9 cellular contexts compared by ENCODE assay signal in the genomic region with DNA sequence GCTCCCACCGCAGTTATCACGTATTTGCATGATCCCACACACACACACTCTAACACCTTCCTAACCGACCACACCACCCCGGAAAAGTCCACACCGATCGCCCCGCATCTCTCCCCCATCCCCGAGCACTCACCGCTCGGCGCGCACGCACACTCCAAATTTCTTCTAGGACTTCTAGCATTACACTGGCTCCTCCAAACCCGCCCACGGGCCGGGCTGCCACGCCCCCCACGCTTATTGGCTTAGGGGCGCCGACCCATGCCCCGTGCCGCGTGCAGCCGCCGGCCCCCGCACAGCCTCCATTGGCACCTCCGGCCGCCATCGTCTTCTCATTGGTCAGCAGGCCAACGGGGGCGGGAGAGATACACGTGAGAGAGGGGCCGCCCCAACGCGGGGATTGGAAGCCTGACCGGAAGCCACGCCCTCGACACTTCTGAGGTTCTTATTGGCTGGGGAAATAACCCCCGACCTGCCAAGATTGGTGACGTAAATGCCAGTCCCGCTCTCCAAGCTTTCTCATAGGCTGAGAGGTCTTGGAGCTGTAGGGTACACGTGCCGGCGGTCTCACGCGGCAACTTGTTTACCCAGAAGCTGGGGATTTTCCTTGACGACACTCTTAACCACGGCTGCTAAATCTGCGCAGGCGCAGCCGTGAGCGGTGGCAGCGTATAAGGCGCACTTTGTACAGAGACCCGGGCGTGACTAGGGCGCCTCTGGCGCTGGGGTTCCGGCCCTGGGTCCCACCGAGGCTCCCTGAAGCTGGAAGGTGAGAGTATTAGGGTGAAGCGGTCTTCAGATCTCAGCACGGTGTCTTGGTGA. TPM values are rescaled to one million over a fixed set of nuclear protein-coding genes. Genes with fewer than 3 reads are reported as not detected.
DNase-seq lines count a peak whose midpoint lies in the region; ATAC-seq and TF ChIP-seq lines count a peak whose summit lies in the region.
"Had no signal": no experiment of that assay in that cellular context is flagged by ENCODE, and none has a peak within 500 bp of the region (broad histone marks: within the 10 kb centered on the region; RNA-seq: fewer than 3 reads in every experiment).

No MANE protein-coding gene starts in this region.

- H3K27me3 Mint-ChIP-seq in immature natural killer cell (ENCODE audit: low read depth in 3 of 3): peaks cover 22 to 39% (median 28%) of the 10 kb centered on the region in 3 donors

- H3K27ac ChIP-seq in VCaP: peak overlapping the region; percentile 64

- DNase-seq in AG04449 (ENCODE audit: low read depth, low spot score) (peak; percentile 100), NCI-H2171 treated with DMSO at 0.1 percent for 48 hours (lab: John Stamatoyannopoulos, UW) (peak; percentile 100), cardiac fibroblast (ENCODE audit: low read depth in 2 of 2) (peak; percentile 100), immature natural killer cell (peak; percentile 100), smooth muscle cell of the brain vasculature (ENCODE audit: low read depth, low spot score) (peak; percentile 100)

- ATAC-seq in GM18868 (IDR thresholded peaks at IDR 0.05; ENCODE audit: unreplicated experiment): peak; percentile 78
- ATAC-seq in HG03103 (IDR thresholded peaks at IDR 0.05; ENCODE audit: low read depth, unreplicated experiment): peak; percentile 67

- TF ChIP-seq CTCF in AG04449 (IDR thresholded peaks at IDR 0.05; ENCODE audit: insufficient read depth, low read length, missing control alignments): no peak
- no peak for TF ChIP-seq CTCF in VCaP (conservative IDR thresholded peaks at IDR 0.05)
- no peak for TF ChIP-seq CTCF in cardiac fibroblast (IDR thresholded peaks at IDR 0.05; ENCODE audit: low read depth, low read length)

- POLR2A ChIA-PET in AG04449 (lab: Yijun Ruan, JAX): interaction anchor here (0.9 to 1.8 kb wide), 5 partner anchors 17 to 66 kb away, joined by 3 to 17 read pairs (median 3); a partner anchor contains a TSS

- no peak overlapping the region for H3K4me3 Mint-ChIP-seq in immature natural killer cell
- H3K4me3 Mint-ChIP-seq: IgD-negative memory B cell had no signal

- peak overlapping the region; percentile 70 for H3K4me3 ChIP-seq in AG04449 (ENCODE audit: low read depth, low read length)
- peak overlapping the region; percentile 70 to 82 for H3K4me3 ChIP-seq in cardiac fibroblast (replicated peaks in 1 of 2; ENCODE audit: low read depth in 2 of 2, low read length in 2 of 2)

- H3K9me3 Mint-ChIP-seq in immature natural killer cell: peaks cover 0 to 3% (median 0%) of the 10 kb centered on the region in 6 donors
- H3K9me3 Mint-ChIP-seq: IgD-negative memory B cell had no signal

- CTCF ChIA-PET in AG04449 (lab: Yijun Ruan, JAX): interaction anchor here (1.2 to 8.6 kb wide), 7 partner anchors 18 to 96 kb away, joined by 3 to 41 read pairs (median 11); a partner anchor contains a TSS

- no peak overlapping the region for H3K27ac Mint-ChIP-seq in immature natural killer cell
- H3K27ac Mint-ChIP-seq: IgD-negative memory B cell had no signal

- H3K4me1 Mint-ChIP-seq in immature natural killer cell: peaks cover 32 to 50% of the 10 kb centered on the region in 2 donors

- H3K36me3 Mint-ChIP-seq in immature natural killer cell: peaks cover 0 to 13% (median 9%) of the 10 kb centered on the region in 3 donors

RNA-seq across cellular contexts. Expression of a gene that starts 4.2 kb away (rescaled TPM):
- polyA plus RNA-seq in immature natural killer cell: 1 to 10 TPM; 3.5 to 8.5 (median 4.5) TPM

RNA-seq across cellular contexts. Expression of a gene that starts 6.4 kb away (rescaled TPM):
- 10 to 100 TPM; 33.6 to 93.6 (median 39.5) TPM for polyA plus RNA-seq in immature natural killer cell

RNA-seq across cellular contexts. Expression of a gene that starts 19.8 kb away (rescaled TPM):
- 10 to 100 TPM; 53.3 to 69.3 (median 64.0) TPM for polyA plus RNA-seq in immature natural killer cell

RNA-seq across cellular contexts. Expression of a gene that starts 32.5 kb away (rescaled TPM):
- polyA plus RNA-seq in immature natural killer cell: not detected
- polyA plus RNA-seq: IgD-negative memory B cell had no signal

RNA-seq across cellular contexts. Expression of a gene that starts 33.6 kb away (rescaled TPM):
- 10 to 100 TPM; 24.0 to 38.8 (median 27.5) TPM for polyA plus RNA-seq in immature natural killer cell

Comparison
In these comparisons a context has a peak if more than half of its experiments do, and no peak if none do; other contexts are left out.
1. Peak in every context shown above with its lines: DNase-seq, ATAC-seq, H3K4me3 ChIP-seq and H3K27ac ChIP-seq.